In genomic region chr1:171899838-171900237, GRCh38 we compare ENCODE assay signal across 17 cellular contexts. TPM values are rescaled to one million over a fixed set of nuclear protein-coding genes. Genes with fewer than 3 reads are reported as not detected.
DNase-seq lines count a peak whose midpoint lies in the region; ATAC-seq and TF ChIP-seq lines count a peak whose summit lies in the region.
"Had no signal": no experiment of that assay in that cellular context is flagged by ENCODE, and none has a peak within 500 bp of the region (broad histone marks: within the 10 kb centered on the region; RNA-seq: fewer than 3 reads in every experiment).

No MANE protein-coding gene starts in this region.

- no peaks in the 10 kb centered on the region for H3K9me3 ChIP-seq in RWPE2 (ENCODE audit: severe bottlenecking)
- H3K9me3 ChIP-seq in neuronal stem cell (replicated peaks in 1 of 2; ENCODE audit: control insufficient read depth in 2 of 2, insufficient read depth in 1 of 2, low read depth in 1 of 2, low read length in 2 of 2), result no peaks in the 10 kb centered on the region

- H3K4me3 ChIP-seq in RWPE2 (ENCODE audit: severe bottlenecking) (no peak overlapping the region), neuronal stem cell (ENCODE audit: low read length in 2 of 2) (no peak overlapping the region)
- H3K4me3 ChIP-seq: BLaER1 treated with 17β-estradiol and CSF1 and Interleukin-3, amounts not matched to agents 10 nM and 100 nM; GM12878 had no signal

- no peak overlapping the region for H3K18ac ChIP-seq in neuronal stem cell (ENCODE audit: low read length)

- no peak overlapping the region for H3K4me2 ChIP-seq in neuronal stem cell (ENCODE audit: insufficient read depth, low read length, poor library complexity, severe bottlenecking)
- H3K4me2 ChIP-seq: BLaER1 treated with 17β-estradiol and CSF1 and Interleukin-3, amounts not matched to agents 10 nM and 100 nM had no signal

- H3K27ac ChIP-seq in RWPE2 (ENCODE audit: poor library complexity, severe bottlenecking) (peak overlapping the region; percentile 47), caudate nucleus (ENCODE audit: low read depth, low read length) (peak overlapping the region; percentile 95), neuronal stem cell (replicated peaks; ENCODE audit: low read length) (no peak overlapping the region)
- H3K27ac ChIP-seq: BLaER1 treated with 17β-estradiol and CSF1 and Interleukin-3, amounts not matched to agents 10 nM and 100 nM had no signal

- peaks cover 22 to 24% of the 10 kb centered on the region in 2 donors for H3K27me3 Mint-ChIP-seq in effector memory CD8-positive, alpha-beta T cell

- H3K36me3 Mint-ChIP-seq in effector memory CD8-positive, alpha-beta T cell (ENCODE audit: insufficient read depth), result no peaks in the 10 kb centered on the region
- H3K36me3 Mint-ChIP-seq: CD8-positive, alpha-beta memory T cell had no signal

- no peak for TF ChIP-seq CTCF in RWPE2 (IDR thresholded peaks at IDR 0.05; ENCODE audit: poor library complexity, severe bottlenecking)

- H3K4me1 ChIP-seq in RWPE2 (ENCODE audit: insufficient read depth, poor library complexity, severe bottlenecking), result peaks cover 39% of the 10 kb centered on the region
- peaks cover 3 to 9% of the 10 kb centered on the region in 2 donors for H3K4me1 ChIP-seq in neuronal stem cell (ENCODE audit: control insufficient read depth in 2 of 2, insufficient read depth in 1 of 2, low read depth in 1 of 2, low read length in 2 of 2)
- H3K4me1 ChIP-seq: BLaER1 treated with 17β-estradiol and CSF1 and Interleukin-3, amounts not matched to agents 10 nM and 100 nM had no signal

- H3K23ac ChIP-seq in neuronal stem cell (ENCODE audit: low read depth, low read length, poor library complexity), result no peak overlapping the region

- H2BK120ac ChIP-seq in neuronal stem cell (ENCODE audit: low read depth, low read length), result no peak overlapping the region

- H2AFZ ChIP-seq in neuronal stem cell (ENCODE audit: low read length), result peak overlapping the region; percentile 90

- H3K27me3 ChIP-seq in RWPE2 (ENCODE audit: insufficient read depth, poor library complexity, severe bottlenecking) (no peaks in the 10 kb centered on the region), neuronal stem cell (ENCODE audit: control insufficient read depth in 3 of 3, insufficient read depth in 3 of 3, low read depth in 1 of 3, low read length in 3 of 3) (no peaks in the 10 kb centered on the region)
- H3K27me3 ChIP-seq: BLaER1 treated with 17β-estradiol and CSF1 and Interleukin-3, amounts not matched to agents 10 nM and 100 nM had no signal

- H4K91ac ChIP-seq in neuronal stem cell (ENCODE audit: low read depth, low read length, poor library complexity), result no peak overlapping the region

- no peak overlapping the region for H3K4me3 Mint-ChIP-seq in effector memory CD8-positive, alpha-beta T cell

- no peak overlapping the region for H3K27ac Mint-ChIP-seq in effector memory CD8-positive, alpha-beta T cell
- H3K27ac Mint-ChIP-seq: CD8-positive, alpha-beta memory T cell had no signal

- no CpG with 5 or more reads among the region's 5 CpGs for WGBS in neuronal stem cell (ENCODE audit: extremely low coverage in 2 of 2, insufficient read length in 2 of 2, insufficient replicate concordance in 1 of 2), 2 donors

- H2AK5ac ChIP-seq in neuronal stem cell (ENCODE audit: low read depth, low read length), result no peak overlapping the region

- no peak overlapping the region for H2BK15ac ChIP-seq in neuronal stem cell (ENCODE audit: low read length)

- no peak overlapping the region for H3K14ac ChIP-seq in neuronal stem cell (ENCODE audit: low read length)

- no peak overlapping the region for H2BK12ac ChIP-seq in neuronal stem cell (ENCODE audit: low read length)

- H3K9ac ChIP-seq in neuronal stem cell (ENCODE audit: low read depth, low read length, poor library complexity), result no peak overlapping the region
- H3K9ac ChIP-seq: BLaER1 treated with 17β-estradiol and CSF1 and Interleukin-3, amounts not matched to agents 10 nM and 100 nM had no signal

- H3K9me3 Mint-ChIP-seq in effector memory CD8-positive, alpha-beta T cell, result no peaks in the 10 kb centered on the region

- no peaks in the 10 kb centered on the region for H3K79me1 ChIP-seq in neuronal stem cell (ENCODE audit: low read depth, low read length)

- no peak overlapping the region for H4K8ac ChIP-seq in neuronal stem cell (ENCODE audit: low read depth, low read length)

- ATAC-seq in RWPE2 (ENCODE audit: low read depth) (no peak), HG03378 (IDR thresholded peaks at IDR 0.05; ENCODE audit: unreplicated experiment) (no peak)
- no peak for ATAC-seq in effector memory CD8-positive, alpha-beta T cell (replicated peaks)
- ATAC-seq: GM12878, Panc1 had no signal

- H3K36me3 ChIP-seq in RWPE2 (ENCODE audit: low read depth), result no peaks in the 10 kb centered on the region
- no peaks in the 10 kb centered on the region for H3K36me3 ChIP-seq in neuronal stem cell (replicated peaks in 1 of 2; ENCODE audit: control insufficient read depth in 2 of 2, insufficient read depth in 2 of 2, low read length in 2 of 2)
- H3K36me3 ChIP-seq: BLaER1 treated with 17β-estradiol and CSF1 and Interleukin-3, amounts not matched to agents 10 nM and 100 nM had no signal

- H3K4ac ChIP-seq in neuronal stem cell (ENCODE audit: low read length), result no peak overlapping the region

- H3K4me1 Mint-ChIP-seq in effector memory CD8-positive, alpha-beta T cell (ENCODE audit: low read depth in 2 of 2), result peaks cover 4 to 5% of the 10 kb centered on the region in 2 donors

- no peak overlapping the region for H2BK5ac ChIP-seq in neuronal stem cell (ENCODE audit: low read length)

- DNase-seq in RWPE2 (ENCODE audit: low spot score), result no peak
- no peak for DNase-seq in caudate nucleus (lab: John Stamatoyannopoulos, UW)
- DNase-seq in left kidney (ENCODE audit: low read depth, low spot score), result peak; percentile 2
- no peak for DNase-seq in neuronal stem cell (ENCODE audit: low spot score)
- no peak for DNase-seq in activated CD4-positive, alpha-beta T cell treated with anti-CD3 and anti-CD28 coated beads, Interleukin-2, amount 50 U/mL, for 1 hour
- no peak for DNase-seq in effector memory CD8-positive, alpha-beta T cell
- DNase-seq in NCI-H1092 treated with DMSO at 0.1 percent for 48 hours (lab: John Stamatoyannopoulos, UW), result no peak
- DNase-seq: CD8-positive, alpha-beta memory T cell; EL; NCI-H1105 treated with DMSO at 0.1 percent for 48 hours; NCI-H187; NCI-H2107; NCI-H226 had no signal

RNA-seq across cellular contexts. Expression of gene DNM3, which starts 58.5 kb away (rescaled TPM):
- polyA plus RNA-seq in neuronal stem cell (2013, experiment 1 of 2), result 0.59 TPM
- 0.76 TPM for polyA plus RNA-seq in neuronal stem cell (2013, experiment 2 of 2)
